20 cellular contexts compared by ENCODE assay signal in genomic region chr17:31437720-31438400, GRCh38. TPM values are rescaled to one million over a fixed set of nuclear protein-coding genes. Genes with fewer than 3 reads are reported as not detected.
DNase-seq lines count a peak whose midpoint lies in the region; ATAC-seq, FAIRE-seq and TF ChIP-seq lines count a peak whose summit lies in the region.
"Had no signal": no experiment of that assay in that cellular context is flagged by ENCODE, and none has a peak within 500 bp of the region (broad histone marks: within the 10 kb centered on the region; RNA-seq: fewer than 3 reads in every experiment).

No MANE protein-coding gene starts in this region.

- H3K27ac Mint-ChIP-seq in H9 = no peak overlapping the region
- H3K27ac Mint-ChIP-seq: activated CD4-positive, alpha-beta memory T cell treated with anti-CD3 and anti-CD28 coated beads, Interleukin-2, amount 10 ng/mL, durations not matched to agents 7 days and 5 days; activated naive CD4-positive, alpha-beta T cell treated with anti-CD3 and anti-CD28 coated beads, Interleukin-2, amount 50 U/mL, for 72 hours; type B pancreatic cell had no signal

- no peak overlapping the region for H3K27ac ChIP-seq in H9 (ENCODE audit: insufficient read length, low read depth, low read length)
- H3K27ac ChIP-seq in OCI-LY7 (ENCODE audit: low read depth, low read length, poor library complexity, severe bottlenecking) = no peak overlapping the region
- no peak overlapping the region for H3K27ac ChIP-seq in kidney (ENCODE audit: low read depth in 2 of 2, low read length in 2 of 2)
- H3K27ac ChIP-seq in psoas muscle = no peak overlapping the region
- H3K27ac ChIP-seq: breast epithelium, gastroesophageal sphincter, sigmoid colon had no signal

- H3K4me1 ChIP-seq in H9 (ENCODE audit: insufficient read depth, low read length) (no peaks in the 10 kb centered on the region), OCI-LY7 (ENCODE audit: insufficient read depth, low read length, poor library complexity, severe bottlenecking) (no peaks in the 10 kb centered on the region), kidney (ENCODE audit: control insufficient read depth in 1 of 2, insufficient read depth in 1 of 2, low read depth in 1 of 2, low read length in 2 of 2) (peaks cover 0 to 3% of the 10 kb centered on the region in 2 donors), psoas muscle (no peaks in the 10 kb centered on the region)
- H3K4me1 ChIP-seq: breast epithelium had no signal

- DNase-seq in H9 = peak; percentile 28
- DNase-seq in OCI-LY7 (ENCODE audit: low spot score) = no peak
- peak; percentile 51 for DNase-seq in kidney
- peak in 1 of 2 donors; percentile 39 for DNase-seq in psoas muscle
- DNase-seq in hippocampal formation (lab: John Stamatoyannopoulos, UW) = no peak
- DNase-seq in H4 (ENCODE audit: low spot score) = no peak
- DNase-seq in NCI-H2227 (lab: John Stamatoyannopoulos, UW; ENCODE audit: unreplicated experiment) = no peak
- DNase-seq: KG1; NK-92 treated with Interleukin-12 subunit alpha and Interleukin-12 subunit beta, amount 100 ng/mL, for 24 hours had no signal

- H3K79me2 ChIP-seq in H9 (ENCODE audit: insufficient read depth, low read length) (no peaks in the 10 kb centered on the region), OCI-LY7 (ENCODE audit: insufficient read depth, low read depth, low read length) (no peaks in the 10 kb centered on the region)

- no peak overlapping the region for H2BK15ac ChIP-seq in H9 (ENCODE audit: low read depth, low read length)

- no peaks in the 10 kb centered on the region for H3K9me2 ChIP-seq in OCI-LY7 (ENCODE audit: insufficient read depth, low read length)

- no TSS peak for BruUV-seq in OCI-LY7 (replicated peaks; lab: Mats Ljungman, UMichigan)

- no peaks in the 10 kb centered on the region for H3K9me3 Mint-ChIP-seq in H9
- H3K9me3 Mint-ChIP-seq: activated CD4-positive, alpha-beta memory T cell treated with anti-CD3 and anti-CD28 coated beads, Interleukin-2, amount 10 ng/mL, durations not matched to agents 7 days and 5 days; activated naive CD4-positive, alpha-beta T cell treated with anti-CD3 and anti-CD28 coated beads, Interleukin-2, amount 50 U/mL, for 72 hours; immature natural killer cell; type B pancreatic cell had no signal

- no peak overlapping the region for H2BK5ac ChIP-seq in H9 (ENCODE audit: insufficient read length, low read length)

- no peak overlapping the region for H2BK120ac ChIP-seq in H9 (ENCODE audit: low read depth, low read length, poor library complexity, severe bottlenecking)

- no peak overlapping the region for H4K5ac ChIP-seq in H9 (ENCODE audit: insufficient read length, low read depth, low read length)

- H3K27me3 Mint-ChIP-seq in H9 (ENCODE audit: low read depth) = no peaks in the 10 kb centered on the region

- H3K9ac ChIP-seq in H9 (ENCODE audit: extremely low read depth, insufficient read length, low read length) (no peak overlapping the region), kidney (ENCODE audit: low read length in 2 of 2) (no peak overlapping the region)

- H3T11ph ChIP-seq in H9 (ENCODE audit: low read length) = no peak overlapping the region

- peak in 3 of 4 donors; percentile 11 to 22 (median 19) for ATAC-seq in psoas muscle
- ATAC-seq in GM19452 (IDR thresholded peaks at IDR 0.05; ENCODE audit: unreplicated experiment) = no peak

- no peak for FAIRE-seq in kidney (lab: Jason Lieb, UNC)
- FAIRE-seq: colon, RCC 7860 had no signal

- no peak overlapping the region for H3K56ac ChIP-seq in H9 (ENCODE audit: insufficient read length, low read depth, low read length)

- CTCF ChIA-PET in OCI-LY7 (lab: Charles Lee; ENCODE audit: unreplicated experiment) = no interaction called here

- no peak overlapping the region for H3K23ac ChIP-seq in H9 (ENCODE audit: insufficient read length, low read depth, low read length)

- H3K9me3 ChIP-seq in H9 (ENCODE audit: control insufficient read depth, low read depth, low read length) (no peaks in the 10 kb centered on the region), OCI-LY7 (ENCODE audit: low read length) (no peaks in the 10 kb centered on the region), kidney (ENCODE audit: control insufficient read depth in 1 of 2, low read length in 2 of 2) (no peaks in the 10 kb centered on the region), psoas muscle (no peaks in the 10 kb centered on the region)
- H3K9me3 ChIP-seq: breast epithelium, Caco-2, gastroesophageal sphincter, sigmoid colon had no signal

- no peak for TF ChIP-seq CTCF in H9 (conservative IDR thresholded peaks at IDR 0.05)
- no peak for TF ChIP-seq CTCF in OCI-LY7 (conservative IDR thresholded peaks at IDR 0.05; ENCODE audit: low read length)
- no peak for TF ChIP-seq CTCF in kidney (IDR thresholded peaks at IDR 0.05; ENCODE audit: borderline replicate concordance, extremely low read depth, insufficient read depth)
- no peak for TF ChIP-seq CTCF in psoas muscle (IDR thresholded peaks at IDR 0.05)

- no CpG with 5 or more reads among the region's 11 CpGs for WGBS in H9 (ENCODE audit: extremely low coverage, insufficient read length, low lambda C conversion rate)
- 56 to 66% (median 65%) methylated on average over 11 of the region's 11 CpGs for WGBS in psoas muscle, 3 donors

- no peak overlapping the region for H3K4ac ChIP-seq in H9 (ENCODE audit: low read depth, low read length)

- H3K18ac ChIP-seq in H9 (ENCODE audit: insufficient read length, low read depth, low read length) = no peak overlapping the region

- H3K4me2 ChIP-seq in H9 (ENCODE audit: insufficient read depth, insufficient read length, low read length) (no peak overlapping the region), OCI-LY7 (ENCODE audit: low read length) (0 out of 2 replicates have a peak overlapping the region, but pooled peaks have one; percentile 16)

- H3K27me3 ChIP-seq in H9 (ENCODE audit: insufficient read depth, low read length) = no peaks in the 10 kb centered on the region
- no peaks in the 10 kb centered on the region for H3K27me3 ChIP-seq in psoas muscle (ENCODE audit: insufficient read depth in 3 of 3, low read length in 2 of 3)
- H3K27me3 ChIP-seq: breast epithelium, sigmoid colon had no signal

- no peak overlapping the region for H3K14ac ChIP-seq in H9 (ENCODE audit: insufficient read depth, low read length)

- H3K4me3 ChIP-seq in OCI-LY7 (ENCODE audit: low read depth, low read length, poor library complexity, severe bottlenecking) = no peak overlapping the region
- peak overlapping the region in 1 of 2 donors; percentile 37 for H3K4me3 ChIP-seq in kidney (ENCODE audit: low read length in 2 of 2)
- no peak overlapping the region for H3K4me3 ChIP-seq in psoas muscle
- H3K4me3 ChIP-seq: breast epithelium, gastroesophageal sphincter, sigmoid colon had no signal

- no peaks in the 10 kb centered on the region for H3K36me3 Mint-ChIP-seq in H9 (ENCODE audit: insufficient read depth in 1 of 3, low read depth in 3 of 3)
- H3K36me3 Mint-ChIP-seq: activated naive CD4-positive, alpha-beta T cell treated with anti-CD3 and anti-CD28 coated beads, Interleukin-2, amount 50 U/mL, for 72 hours; immature natural killer cell; type B pancreatic cell had no signal

- H4K8ac ChIP-seq in H9 (replicated peaks; ENCODE audit: insufficient read length, low read depth, low read length) = no peak overlapping the region

- H3K4me3 Mint-ChIP-seq in H9 = no peak overlapping the region
- H3K4me3 Mint-ChIP-seq: activated CD4-positive, alpha-beta memory T cell treated with anti-CD3 and anti-CD28 coated beads, Interleukin-2, amount 10 ng/mL, durations not matched to agents 7 days and 5 days; immature natural killer cell; type B pancreatic cell had no signal

- intact Hi-C loops in OCI-LY7 (cut with micrococcal nuclease; ENCODE audit: unreplicated experiment) (loop anchor here (1.0 to 5.0 kb wide), 3 partner anchors 51 to 405 kb away; no protein-coding TSS in a partner anchor), kidney (cut with DNase I) (loop anchor here (10.0 kb wide), 2 partner anchors 77 to 407 kb away; no protein-coding TSS in a partner anchor), psoas muscle (cut with DNase I) (loop anchor here (1.0 to 5.0 kb wide), 4 partner anchors 87 to 419 kb away; partner anchors contain the start of gene COPRS (in 1 of the 2))

- H3K4me1 Mint-ChIP-seq in H9 = peaks cover 2% of the 10 kb centered on the region in 2 experiments

- no peak overlapping the region for H2BK12ac ChIP-seq in H9 (ENCODE audit: insufficient read length, low read depth, low read length)

- H3K36me3 ChIP-seq in OCI-LY7 (ENCODE audit: insufficient read depth, low read length) (no peaks in the 10 kb centered on the region), kidney (ENCODE audit: control insufficient read depth in 1 of 2, insufficient read depth in 2 of 2, low read length in 2 of 2) (no peaks in the 10 kb centered on the region), psoas muscle (ENCODE audit: insufficient read depth in 1 of 2, low read depth in 1 of 2) (no peaks in the 10 kb centered on the region)
- H3K36me3 ChIP-seq: breast epithelium, gastroesophageal sphincter, sigmoid colon had no signal

- no peaks in the 10 kb centered on the region for H4K20me1 ChIP-seq in H9 (ENCODE audit: control insufficient read depth, insufficient read depth, insufficient read length)
- no peaks in the 10 kb centered on the region for H4K20me1 ChIP-seq in OCI-LY7 (ENCODE audit: insufficient read depth, low read length)

- POLR2A ChIA-PET in OCI-LY7 (lab: Charles Lee) = interaction anchor here (1.2 kb wide), 1 partner anchor 98 kb away, joined by 5 read pairs; no protein-coding TSS in a partner anchor

- H2AK5ac ChIP-seq in H9 (ENCODE audit: insufficient read length, low read length) = no peak overlapping the region

- no peaks in the 10 kb centered on the region for H3K79me1 ChIP-seq in H9 (ENCODE audit: insufficient read depth, low read depth, low read length, poor library complexity, severe bottlenecking)

- H4K91ac ChIP-seq in H9 (ENCODE audit: insufficient read length, low read depth, low read length) = no peak overlapping the region

- H2AFZ ChIP-seq in H9 (ENCODE audit: low read length) = no peak overlapping the region
- no peak overlapping the region for H2AFZ ChIP-seq in OCI-LY7 (ENCODE audit: low read length)

- H3K23me2 ChIP-seq in H9 (ENCODE audit: insufficient read length, low read depth, low read length, poor library complexity, severe bottlenecking) = no peaks in the 10 kb centered on the region

- no peak overlapping the region for H2BK20ac ChIP-seq in H9 (ENCODE audit: low read depth, low read length, poor library complexity, severe bottlenecking)

RNA-seq across cellular contexts. Expression of gene RAB11FIP4, which starts 46.4 kb away (rescaled TPM):
- total RNA-seq in H9 (2021) (25.7 and 26.1 TPM in 2 replicates), OCI-LY7 (2022) (14.9 and 15.0 TPM in 2 replicates), kidney (32.5 TPM), psoas muscle (1 to 10 TPM in 1 of 4 donors, under 1 TPM in 3; 0.17 to 1.8 (median 0.56) TPM)
- total RNA-seq in OCI-LY7 (2014; rRNA removed; shearing (Covaris generic)) = 5.8 and 6.3 TPM in 2 replicates
- polyA plus RNA-seq in kidney (ENCODE audit: insufficient read depth, low read depth, low replicate concordance) (10.0 TPM), psoas muscle (under 1 TPM; 0.04 to 0.41 (median 0.08) TPM)
- 4.8 and 12.4 TPM in 2 replicates for total RNA-seq in H4 (2014; rRNA removed; shearing (Covaris generic))

Comparison
In these comparisons a context has a peak if more than half of its experiments do, and no peak if none do; other contexts are left out.
1. DNase-seq: peak in H9 (single experiment) and kidney (single experiment); none in OCI-LY7 (single experiment), hippocampal formation (0 of 2), H4 (single experiment) and NCI-H2227 (single experiment).